In the genomic region with DNA sequence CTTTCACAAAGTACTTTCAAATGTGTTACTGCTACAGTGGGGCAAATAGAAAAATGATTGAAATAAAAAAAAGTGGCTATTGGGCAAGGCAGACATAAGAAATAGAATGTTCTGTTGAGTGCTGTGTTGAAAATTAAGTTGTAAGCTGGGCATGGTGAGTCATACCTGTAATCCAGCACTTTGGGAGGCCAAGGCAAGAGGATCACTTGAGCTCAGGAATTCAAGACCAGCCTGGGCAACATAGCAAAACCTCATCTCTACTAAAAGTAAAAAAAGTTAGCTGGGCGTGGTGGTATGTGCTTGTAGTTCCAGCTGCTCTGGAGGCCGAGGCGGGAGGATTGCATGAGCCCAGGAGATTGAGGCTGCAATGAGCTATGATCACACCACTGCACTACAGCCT, we compare ENCODE assay signal across 21 cellular contexts. TPM values are rescaled to one million over a fixed set of nuclear protein-coding genes. Genes with fewer than 3 reads are reported as not detected.
DNase-seq lines count a peak whose midpoint lies in the region; TF ChIP-seq lines count a peak whose summit lies in the region.
"Had no signal": no experiment of that assay in that cellular context is flagged by ENCODE, and none has a peak within 500 bp of the region (broad histone marks: within the 10 kb centered on the region; RNA-seq: fewer than 3 reads in every experiment).

No MANE protein-coding gene starts in this region.

- peak overlapping the region; percentile 22 for H3K27ac ChIP-seq in epithelial cell of prostate
- H3K27ac ChIP-seq in tibial nerve = no peak overlapping the region
- H3K27ac ChIP-seq: hepatocyte had no signal

- H3K36me3 ChIP-seq in MG63 (peaks cover 20% of the 10 kb centered on the region), tibial nerve (peaks cover 0 to 60% (median 6%) of the 10 kb centered on the region in 3 donors)

- no peaks in the 10 kb centered on the region for H3K27me3 ChIP-seq in MG63
- H3K27me3 ChIP-seq in tibial nerve = no peaks in the 10 kb centered on the region
- H3K27me3 ChIP-seq: hepatocyte had no signal

- POLR2A ChIA-PET in activated CD4-positive, alpha-beta memory T cell treated with anti-CD3 and anti-CD28 coated beads for 36 hours (lab: Charles Lee) = interaction anchor here (1.1 to 1.5 kb wide), 3 partner anchors 16 to 28 kb away, joined by 3 to 7 read pairs (median 6); partner anchors contain the start of gene LDHA
- POLR2A ChIA-PET in activated CD4-positive, alpha-beta memory T cell treated with anti-CD3 and anti-CD28 coated beads, Interleukin-2, amount 10 ng/mL, durations not matched to agents 7 days and 5 days (lab: Charles Lee) = interaction anchor here (0.8 kb wide), 1 partner anchor 28 kb away, joined by 4 read pairs; no protein-coding TSS in a partner anchor

- peak overlapping the region; percentile 49 for H3K27ac Mint-ChIP-seq in activated CD4-positive, alpha-beta memory T cell treated with anti-CD3 and anti-CD28 coated beads for 36 hours
- H3K27ac Mint-ChIP-seq in activated CD4-positive, alpha-beta memory T cell treated with anti-CD3 and anti-CD28 coated beads, Interleukin-2, amount 10 ng/mL, durations not matched to agents 7 days and 5 days = no peak overlapping the region
- H3K27ac Mint-ChIP-seq: progenitor cell of endocrine pancreas had no signal

- H3K4me3 Mint-ChIP-seq in activated CD4-positive, alpha-beta memory T cell treated with anti-CD3 and anti-CD28 coated beads for 36 hours = no peak overlapping the region
- H3K4me3 Mint-ChIP-seq in activated CD4-positive, alpha-beta memory T cell treated with anti-CD3 and anti-CD28 coated beads, Interleukin-2, amount 10 ng/mL, durations not matched to agents 7 days and 5 days = no peak overlapping the region

- H3K4me1 Mint-ChIP-seq in activated CD4-positive, alpha-beta memory T cell treated with anti-CD3 and anti-CD28 coated beads for 36 hours (ENCODE audit: low read depth) = peaks cover 13% of the 10 kb centered on the region
- peaks cover 13% of the 10 kb centered on the region for H3K4me1 Mint-ChIP-seq in activated CD4-positive, alpha-beta memory T cell treated with anti-CD3 and anti-CD28 coated beads, Interleukin-2, amount 10 ng/mL, durations not matched to agents 7 days and 5 days

- H3K9me3 Mint-ChIP-seq in activated CD4-positive, alpha-beta memory T cell treated with anti-CD3 and anti-CD28 coated beads for 36 hours = no peaks in the 10 kb centered on the region
- no peaks in the 10 kb centered on the region for H3K9me3 Mint-ChIP-seq in activated CD4-positive, alpha-beta memory T cell treated with anti-CD3 and anti-CD28 coated beads, Interleukin-2, amount 10 ng/mL, durations not matched to agents 7 days and 5 days

- no peaks in the 10 kb centered on the region for H3K9me3 ChIP-seq in MG63
- H3K9me3 ChIP-seq in tibial nerve = no peaks in the 10 kb centered on the region
- H3K9me3 ChIP-seq: HAP-1 had no signal

- WGBS in tibial nerve, 2 donors = 94 to 100% methylated on average over 3 of the region's 3 CpGs

- TF ChIP-seq EP300 in tibial nerve (IDR thresholded peaks at IDR 0.05) = no peak

- intact Hi-C loops in activated CD4-positive, alpha-beta memory T cell treated with anti-CD3 and anti-CD28 coated beads for 36 hours (cut with micrococcal nuclease) = no loop called here

- H3K4me1 ChIP-seq in tibial nerve = no peaks in the 10 kb centered on the region

- peaks cover 27% of the 10 kb centered on the region for H3K36me3 Mint-ChIP-seq in activated CD4-positive, alpha-beta memory T cell treated with anti-CD3 and anti-CD28 coated beads for 36 hours
- H3K36me3 Mint-ChIP-seq in activated CD4-positive, alpha-beta memory T cell treated with anti-CD3 and anti-CD28 coated beads, Interleukin-2, amount 10 ng/mL, durations not matched to agents 7 days and 5 days (ENCODE audit: low read depth) = peaks cover 41% of the 10 kb centered on the region

- H3K4me3 ChIP-seq in MG63 (no peak overlapping the region), skeletal muscle cell (ENCODE audit: low read depth, low read length) (no peak overlapping the region), tibial nerve (no peak overlapping the region)
- H3K4me3 ChIP-seq: HAP-1, hepatocyte had no signal

- CTCF ChIA-PET in activated CD4-positive, alpha-beta memory T cell treated with anti-CD3 and anti-CD28 coated beads for 36 hours (lab: Charles Lee) = interaction anchor here (0.6 kb wide), 1 partner anchor 194 kb away, joined by 3 read pairs; no protein-coding TSS in a partner anchor
- CTCF ChIA-PET in activated CD4-positive, alpha-beta memory T cell treated with anti-CD3 and anti-CD28 coated beads, Interleukin-2, amount 10 ng/mL, durations not matched to agents 7 days and 5 days (lab: Charles Lee) = interaction anchor here (1.0 kb wide), 1 partner anchor 11 kb away, joined by 3 read pairs; no protein-coding TSS in a partner anchor

- no peak for TF ChIP-seq POLR2A in tibial nerve (IDR thresholded peaks at IDR 0.05)

- H3K27me3 Mint-ChIP-seq in activated CD4-positive, alpha-beta memory T cell treated with anti-CD3 and anti-CD28 coated beads for 36 hours = no peaks in the 10 kb centered on the region
- no peaks in the 10 kb centered on the region for H3K27me3 Mint-ChIP-seq in activated CD4-positive, alpha-beta memory T cell treated with anti-CD3 and anti-CD28 coated beads, Interleukin-2, amount 10 ng/mL, durations not matched to agents 7 days and 5 days
- H3K27me3 Mint-ChIP-seq: progenitor cell of endocrine pancreas had no signal

- DNase-seq in activated CD4-positive, alpha-beta memory T cell treated with anti-CD3 and anti-CD28 coated beads for 36 hours = no peak
- no peak for DNase-seq in activated CD4-positive, alpha-beta memory T cell treated with anti-CD3 and anti-CD28 coated beads, Interleukin-2, amount 10 ng/mL, durations not matched to agents 7 days and 5 days
- DNase-seq in MG63 (peak; percentile 4), epithelial cell of prostate (ENCODE audit: low read depth, low spot score) (no peak), skeletal muscle cell (ENCODE audit: low read depth) (peak; percentile 6), tibial nerve (ENCODE audit: low spot score in 2 of 2) (no peak), NCI-H2029 treated with DMSO at 0.1 percent for 48 hours (lab: John Stamatoyannopoulos, UW) (no peak), NCI-H446 (lab: John Stamatoyannopoulos, UW) (no peak)
- DNase-seq: activated CD4-positive, alpha-beta T cell treated with anti-CD3 and anti-CD28 coated beads for 1 hour; activated CD8-positive, alpha-beta memory T cell treated with anti-CD3 and anti-CD28 coated beads, Interleukin-2, amount 50 U/mL, for 4 hours; activated gamma-delta T cell; central memory CD4-positive, alpha-beta T cell; DMS153; effector CD4-positive, alpha-beta T cell; NCI-H187; stimulated activated CD4-positive, alpha-beta T cell treated with anti-CD3 and anti-CD28 coated beads, Interleukin-4, amount 100 ng/mL, for 4 hours had no signal

- TF ChIP-seq CTCF in tibial nerve (IDR thresholded peaks at IDR 0.05) = no peak

RNA-seq across cellular contexts. Expression of gene LDHA, which starts 26.9 kb away (rescaled TPM):
- total RNA-seq in activated CD4-positive, alpha-beta memory T cell treated with anti-CD3 and anti-CD28 coated beads for 36 hours = 1,000 to 10,000 TPM; 1,556 to 1,579 TPM
- total RNA-seq in activated CD4-positive, alpha-beta memory T cell treated with anti-CD3 and anti-CD28 coated beads, Interleukin-2, amount 10 ng/mL, durations not matched to agents 7 days and 5 days = 100 to 1,000 TPM; 949 to 971 TPM
- 319 TPM in 2 replicates for total RNA-seq in MG63 (2014; rRNA removed; shearing (Covaris generic); ENCODE audit: low replicate concordance)
- 100 to 1,000 TPM; 224 to 512 (median 347) TPM for total RNA-seq in tibial nerve

RNA-seq across cellular contexts. Expression of gene LDHC, which starts 44.7 kb away (rescaled TPM):
- not detected for total RNA-seq in activated CD4-positive, alpha-beta memory T cell treated with anti-CD3 and anti-CD28 coated beads for 36 hours
- not detected for total RNA-seq in activated CD4-positive, alpha-beta memory T cell treated with anti-CD3 and anti-CD28 coated beads, Interleukin-2, amount 10 ng/mL, durations not matched to agents 7 days and 5 days
- total RNA-seq in MG63 (2014; rRNA removed; shearing (Covaris generic); ENCODE audit: low replicate concordance) = 1.2 TPM in 1 of 2 replicates, not detected in the other
- not detected for total RNA-seq in tibial nerve
- total RNA-seq: HepG2, ureter had no signal

RNA-seq across cellular contexts. Expression of gene GTF2H1, which starts 45.1 kb away (rescaled TPM):
- 10 to 100 TPM; 37.3 to 39.5 TPM for total RNA-seq in activated CD4-positive, alpha-beta memory T cell treated with anti-CD3 and anti-CD28 coated beads for 36 hours
- total RNA-seq in activated CD4-positive, alpha-beta memory T cell treated with anti-CD3 and anti-CD28 coated beads, Interleukin-2, amount 10 ng/mL, durations not matched to agents 7 days and 5 days = 10 to 100 TPM; 47.0 to 48.2 TPM
- total RNA-seq in MG63 (2014; rRNA removed; shearing (Covaris generic); ENCODE audit: low replicate concordance) = 46.7 and 60.7 TPM in 2 replicates
- total RNA-seq in tibial nerve = 10 to 100 TPM; 38.7 to 62.2 (median 53.4) TPM

RNA-seq across cellular contexts. Expression of gene HPS5, which starts 45.5 kb away (rescaled TPM):
- 10 to 100 TPM; 19.9 to 20.9 TPM for total RNA-seq in activated CD4-positive, alpha-beta memory T cell treated with anti-CD3 and anti-CD28 coated beads for 36 hours
- total RNA-seq in activated CD4-positive, alpha-beta memory T cell treated with anti-CD3 and anti-CD28 coated beads, Interleukin-2, amount 10 ng/mL, durations not matched to agents 7 days and 5 days = 10 to 100 TPM; 20.3 to 22.6 TPM
- total RNA-seq in MG63 (2014; rRNA removed; shearing (Covaris generic); ENCODE audit: low replicate concordance) = 13.2 and 41.2 TPM in 2 replicates
- 100 to 1,000 TPM in 1 of 4 donors, 10 to 100 TPM in 3; 42.6 to 101 (median 65.2) TPM for total RNA-seq in tibial nerve

Comparison
In these comparisons a context has a peak if more than half of its experiments do, and no peak if none do; other contexts are left out.
1. DNase-seq: peak in MG63 (single experiment) and skeletal muscle cell (single experiment); none in activated CD4-positive, alpha-beta memory T cell treated with anti-CD3 and anti-CD28 coated beads for 36 hours (single experiment), activated CD4-positive, alpha-beta memory T cell treated with anti-CD3 and anti-CD28 coated beads, Interleukin-2, amount 10 ng/mL, durations not matched to agents 7 days and 5 days (single experiment), epithelial cell of prostate (single experiment), tibial nerve (0 of 2), NCI-H2029 treated with DMSO at 0.1 percent for 48 hours (single experiment) and NCI-H446 (0 of 2).